In the genomic region with DNA sequence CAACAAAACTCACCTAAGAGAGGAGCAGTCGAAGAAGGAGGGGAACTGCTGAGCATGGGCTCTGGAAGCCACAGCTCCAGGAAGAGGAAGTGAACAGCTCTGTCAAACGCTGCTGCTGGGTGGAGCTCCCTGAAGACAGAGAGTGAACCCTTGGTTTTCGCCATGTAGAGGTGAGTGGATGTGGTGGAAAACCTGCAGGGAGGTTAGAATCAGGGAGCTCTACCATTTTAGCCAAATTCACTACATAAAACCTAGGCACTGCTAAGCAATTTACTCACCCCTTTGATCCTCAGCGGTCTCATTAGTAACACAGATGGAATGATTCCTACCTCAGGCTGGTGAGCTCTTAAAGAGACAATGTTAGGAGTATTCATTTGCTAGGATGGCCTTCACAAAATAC, we compare ENCODE assay signal across 15 cellular contexts. TPM values are rescaled to one million over a fixed set of nuclear protein-coding genes. Genes with fewer than 3 reads are reported as not detected.
DNase-seq lines count a peak whose midpoint lies in the region; ATAC-seq, FAIRE-seq and TF ChIP-seq lines count a peak whose summit lies in the region.
"Had no signal": no experiment of that assay in that cellular context is flagged by ENCODE, and none has a peak within 500 bp of the region (broad histone marks: within the 10 kb centered on the region; RNA-seq: fewer than 3 reads in every experiment).

No MANE protein-coding gene starts in this region.

- no peaks in the 10 kb centered on the region for H3K9me2 ChIP-seq in DOHH2 (replicated peaks; ENCODE audit: control insufficient read depth, low read length)

- no peaks in the 10 kb centered on the region for H3K9me1 ChIP-seq in keratinocyte (ENCODE audit: control insufficient read depth, extremely low read depth, insufficient read depth, low read length)

- TF ChIP-seq CTCF in DOHH2 (IDR thresholded peaks at IDR 0.05; ENCODE audit: low read depth, low read length, poor library complexity, severe bottlenecking) (no peak), RWPE1 (conservative IDR thresholded peaks at IDR 0.05; ENCODE audit: low read depth) (no peak), keratinocyte (optimal IDR thresholded peaks at IDR 0.05 in 1 of 3, IDR thresholded peaks at IDR 0.05 in 1 of 3, conservative IDR thresholded peaks at IDR 0.05 in 1 of 3; ENCODE audit: extremely low read depth in 1 of 3, insufficient read depth in 2 of 3, low read length in 3 of 3) (no peak)

- no peaks in the 10 kb centered on the region for H3K79me2 ChIP-seq in DOHH2 (ENCODE audit: control insufficient read depth, low read length)
- H3K79me2 ChIP-seq in keratinocyte (ENCODE audit: control insufficient read depth, insufficient read depth, low read length): no peaks in the 10 kb centered on the region

- H3K9ac ChIP-seq in keratinocyte (ENCODE audit: control insufficient read depth, extremely low read depth, insufficient read depth, low read length): peak overlapping the region; percentile 78

- H3K27ac ChIP-seq in DOHH2 (ENCODE audit: low read depth, low read length) (no peak overlapping the region), RWPE1 (peak overlapping the region; percentile 63), keratinocyte (ENCODE audit: control insufficient read depth, insufficient read depth, low read length) (peak overlapping the region; percentile 90)

- DNase-seq in Jurkat, Clone E6-1 (ENCODE audit: low read depth, low spot score): peak; percentile 11
- DNase-seq in RWPE1 (ENCODE audit: low spot score): peak; percentile 63
- no peak for DNase-seq in keratinocyte (ENCODE audit: low read depth, low spot score)
- no peak for DNase-seq in T-helper 1 cell
- no peak for DNase-seq in stimulated activated naive CD4-positive, alpha-beta T cell treated with Interleukin-2 at 50 U/mL for 16 hours (lab: John Stamatoyannopoulos, UW)
- no peak for DNase-seq in NCI-H345 (lab: John Stamatoyannopoulos, UW)
- DNase-seq: activated CD4-positive, alpha-beta T cell treated with anti-CD3 and anti-CD28 coated beads, Interleukin-2, amount 10 ng/mL, durations not matched to agents 7 days and 5 days; activated gamma-delta T cell treated with Interleukin-2 at 50 U/mL for 16 hours; CD8-positive, alpha-beta T cell; central memory CD4-positive, alpha-beta T cell; naive B cell; NCI-H1436 had no signal

- H3K36me3 ChIP-seq in DOHH2 (ENCODE audit: control insufficient read depth, low read length) (no peaks in the 10 kb centered on the region), keratinocyte (ENCODE audit: control insufficient read depth in 2 of 2, extremely low read depth in 1 of 2, insufficient read depth in 2 of 2, low read length in 2 of 2) (no peaks in the 10 kb centered on the region)

- peaks cover 23% of the 10 kb centered on the region for H3K4me1 ChIP-seq in DOHH2 (ENCODE audit: control insufficient read depth, low read length)
- H3K4me1 ChIP-seq in keratinocyte (ENCODE audit: control insufficient read depth, extremely low read depth, insufficient read depth, low read length): peaks cover 53% of the 10 kb centered on the region

- peak; percentile 87 for FAIRE-seq in keratinocyte (lab: Jason Lieb, UNC)

- H3K27me3 ChIP-seq in DOHH2 (ENCODE audit: control insufficient read depth, low read length) (no peaks in the 10 kb centered on the region), keratinocyte (ENCODE audit: control insufficient read depth, extremely low read depth, insufficient read depth, low read length) (no peaks in the 10 kb centered on the region)

- peak overlapping the region; percentile 76 for H2AFZ ChIP-seq in keratinocyte (ENCODE audit: control insufficient read depth, low read length)

- H3K4me3 ChIP-seq in DOHH2 (ENCODE audit: low read length) (peak overlapping the region; percentile 27), keratinocyte (ENCODE audit: control insufficient read depth in 2 of 3, extremely low read depth in 1 of 3, insufficient read depth in 2 of 3, low read depth in 1 of 3, low read length in 3 of 3) (peak overlapping the region; percentile 2 to 13 (median 9))
- no peak overlapping the region for H3K4me3 ChIP-seq in Jurkat, Clone E6-1 (ENCODE audit: low read length)
- H3K4me3 ChIP-seq: skin epidermis had no signal

- peak overlapping the region; percentile 41 for H3K4me2 ChIP-seq in DOHH2 (ENCODE audit: low read length)
- H3K4me2 ChIP-seq in keratinocyte (ENCODE audit: control insufficient read depth, extremely low read depth, insufficient read depth, low read depth, low read length): peak overlapping the region; percentile 79

- H3F3A ChIP-seq in DOHH2 (ENCODE audit: control insufficient read depth, insufficient read depth): no peaks in the 10 kb centered on the region

- no peaks in the 10 kb centered on the region for H3K9me3 ChIP-seq in DOHH2 (ENCODE audit: control insufficient read depth, insufficient read depth, low read length)
- no peaks in the 10 kb centered on the region for H3K9me3 ChIP-seq in keratinocyte (ENCODE audit: control insufficient read depth, low read depth, low read length)

- CTCF ChIA-PET in RWPE1 (lab: Yijun Ruan, JAX): interaction anchor here (0.6 to 1.0 kb wide), 3 partner anchors 32 to 1549 kb away, joined by 3 to 5 read pairs (median 3); no protein-coding TSS in a partner anchor

- dilution Hi-C loops in keratinocyte (cut with MboI; ENCODE audit: extremely low pct_ligation_motif_present, low sequenced_read_pairs): no loop called here

- POLR2A ChIA-PET in RWPE1 (lab: Yijun Ruan, JAX; ENCODE audit: low non-redundant PET): interaction anchor here (1.1 kb wide), 1 partner anchor 19 kb away, joined by 6 read pairs; a partner anchor contains a TSS

- ATAC-seq in HG02870 (IDR thresholded peaks at IDR 0.05; ENCODE audit: unreplicated experiment): no peak
- ATAC-seq: CD8-positive, alpha-beta T cell had no signal

- H4K20me1 ChIP-seq in DOHH2 (ENCODE audit: control insufficient read depth, insufficient read depth, low read depth, low read length) (no peaks in the 10 kb centered on the region), keratinocyte (ENCODE audit: control insufficient read depth, extremely low read depth, insufficient read depth, low read length) (no peaks in the 10 kb centered on the region)

RNA-seq across cellular contexts. Expression of a gene that starts 19.4 kb away (rescaled TPM):
- polyA plus RNA-seq in Jurkat, Clone E6-1 (2012; ENCODE audit: insufficient read depth, insufficient read length): 2.5 TPM
- polyA plus RNA-seq in keratinocyte: 25.5 to 30.2 TPM (median 27.7 TPM) in 3 replicates
- 88.1 TPM for polyA plus RNA-seq in keratinocyte (2011; ENCODE audit: low read depth)
- polyA plus RNA-seq in keratinocyte (2011; cell fraction: cytosol; rRNA removed): 28.5 and 39.0 TPM in 2 replicates
- polyA plus RNA-seq in keratinocyte (2011; cell fraction: nucleus; rRNA removed): 104 and 128 TPM in 2 replicates
- 64.1 and 117 TPM in 2 replicates for polyA plus RNA-seq in keratinocyte (2012; ENCODE audit: low replicate concordance)
- 26.9 to 42.3 TPM (median 32.3 TPM) in 3 replicates for polyA minus RNA-seq in keratinocyte
- 55.2 TPM for polyA minus RNA-seq in keratinocyte (2011; cell fraction: cytosol; rRNA and poly(A)+ RNA removed)
- 65.1 and 87.0 TPM in 2 replicates for polyA minus RNA-seq in keratinocyte (2011; cell fraction: nucleus; rRNA and poly(A)+ RNA removed)

Comparison
In these comparisons a context has a peak if more than half of its experiments do, and no peak if none do; other contexts are left out.
1. DNase-seq: peak in Jurkat, Clone E6-1 (single experiment) and RWPE1 (single experiment); none in keratinocyte (single experiment), T-helper 1 cell (0 of 5), stimulated activated naive CD4-positive, alpha-beta T cell treated with Interleukin-2 at 50 U/mL for 16 hours (single experiment) and NCI-H345 (single experiment).